1 cellular context compared by ENCODE assay signal in the genomic region with DNA sequence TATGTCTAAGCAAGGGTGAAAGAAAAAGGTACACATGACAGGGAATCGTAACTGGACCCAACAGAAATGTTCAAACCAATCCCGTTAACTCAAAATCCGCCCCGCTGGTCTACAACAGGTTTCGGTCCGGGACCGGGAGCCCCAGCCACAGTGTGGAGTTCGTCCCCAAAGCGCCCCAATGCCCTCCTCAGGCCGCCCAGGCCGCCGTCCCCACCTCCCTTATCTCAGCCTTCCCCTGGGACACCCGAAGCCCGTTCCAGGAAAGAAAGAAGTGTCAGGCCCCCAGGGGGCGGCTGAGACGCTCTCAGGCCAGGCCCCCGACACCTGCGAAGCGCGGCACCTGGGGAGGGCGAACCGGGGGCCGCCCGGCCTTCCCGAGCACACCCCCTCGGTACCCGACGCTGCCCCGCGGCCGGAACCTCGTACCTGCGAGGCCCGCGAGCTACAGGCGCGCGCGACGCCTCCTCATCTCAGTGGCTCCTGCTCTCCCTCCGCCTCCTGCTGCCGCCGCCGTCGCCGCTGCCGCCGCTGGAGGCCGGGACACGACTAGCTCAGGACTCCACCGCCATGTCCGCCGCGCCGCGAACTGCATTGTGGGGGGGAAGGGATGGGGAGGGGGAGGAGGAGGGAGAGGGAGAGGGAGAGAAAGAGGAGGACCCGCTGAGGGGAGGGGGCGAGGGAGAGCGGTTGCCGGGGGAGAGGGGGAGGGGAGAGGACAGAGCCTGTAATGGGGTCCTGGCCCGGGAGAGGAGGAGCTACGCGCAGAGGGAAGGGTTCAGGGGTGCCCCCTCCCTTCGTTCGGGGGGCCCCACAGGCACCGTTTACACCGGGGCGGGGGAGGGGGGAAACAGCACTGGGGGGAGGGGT.
TF ChIP-seq lines count a peak whose summit lies in the region.

A gene with protein sequence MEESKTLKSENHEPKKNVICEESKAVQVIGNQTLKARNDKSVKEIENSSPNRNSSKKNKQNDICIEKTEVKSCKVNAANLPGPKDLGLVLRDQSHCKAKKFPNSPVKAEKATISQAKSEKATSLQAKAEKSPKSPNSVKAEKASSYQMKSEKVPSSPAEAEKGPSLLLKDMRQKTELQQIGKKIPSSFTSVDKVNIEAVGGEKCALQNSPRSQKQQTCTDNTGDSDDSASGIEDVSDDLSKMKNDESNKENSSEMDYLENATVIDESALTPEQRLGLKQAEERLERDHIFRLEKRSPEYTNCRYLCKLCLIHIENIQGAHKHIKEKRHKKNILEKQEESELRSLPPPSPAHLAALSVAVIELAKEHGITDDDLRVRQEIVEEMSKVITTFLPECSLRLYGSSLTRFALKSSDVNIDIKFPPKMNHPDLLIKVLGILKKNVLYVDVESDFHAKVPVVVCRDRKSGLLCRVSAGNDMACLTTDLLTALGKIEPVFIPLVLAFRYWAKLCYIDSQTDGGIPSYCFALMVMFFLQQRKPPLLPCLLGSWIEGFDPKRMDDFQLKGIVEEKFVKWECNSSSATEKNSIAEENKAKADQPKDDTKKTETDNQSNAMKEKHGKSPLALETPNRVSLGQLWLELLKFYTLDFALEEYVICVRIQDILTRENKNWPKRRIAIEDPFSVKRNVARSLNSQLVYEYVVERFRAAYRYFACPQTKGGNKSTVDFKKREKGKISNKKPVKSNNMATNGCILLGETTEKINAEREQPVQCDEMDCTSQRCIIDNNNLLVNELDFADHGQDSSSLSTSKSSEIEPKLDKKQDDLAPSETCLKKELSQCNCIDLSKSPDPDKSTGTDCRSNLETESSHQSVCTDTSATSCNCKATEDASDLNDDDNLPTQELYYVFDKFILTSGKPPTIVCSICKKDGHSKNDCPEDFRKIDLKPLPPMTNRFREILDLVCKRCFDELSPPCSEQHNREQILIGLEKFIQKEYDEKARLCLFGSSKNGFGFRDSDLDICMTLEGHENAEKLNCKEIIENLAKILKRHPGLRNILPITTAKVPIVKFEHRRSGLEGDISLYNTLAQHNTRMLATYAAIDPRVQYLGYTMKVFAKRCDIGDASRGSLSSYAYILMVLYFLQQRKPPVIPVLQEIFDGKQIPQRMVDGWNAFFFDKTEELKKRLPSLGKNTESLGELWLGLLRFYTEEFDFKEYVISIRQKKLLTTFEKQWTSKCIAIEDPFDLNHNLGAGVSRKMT (N-terminal part only) (minus strand): TSS at position 588 of the 867 bp plus-strand sequence. CDS start 26,812 bp downstream, outside the sequence.

TF ChIP-seq in K562, 482 proteins besides CTCF, POLR2A, EP300 and RAD21 (continued from another document and continues in another):
- no peak for TF ChIP-seq HBP1 (CRISPR knock-in tag; IDR thresholded peaks at IDR 0.05)
- no peak for TF ChIP-seq NFE2 (IDR thresholded peaks at IDR 0.05; ENCODE audit: low read depth)
- TF ChIP-seq ZNF121 (CRISPR knock-in tag; conservative IDR thresholded peaks at IDR 0.05) = no peak
- TF ChIP-seq, protein P1, sequence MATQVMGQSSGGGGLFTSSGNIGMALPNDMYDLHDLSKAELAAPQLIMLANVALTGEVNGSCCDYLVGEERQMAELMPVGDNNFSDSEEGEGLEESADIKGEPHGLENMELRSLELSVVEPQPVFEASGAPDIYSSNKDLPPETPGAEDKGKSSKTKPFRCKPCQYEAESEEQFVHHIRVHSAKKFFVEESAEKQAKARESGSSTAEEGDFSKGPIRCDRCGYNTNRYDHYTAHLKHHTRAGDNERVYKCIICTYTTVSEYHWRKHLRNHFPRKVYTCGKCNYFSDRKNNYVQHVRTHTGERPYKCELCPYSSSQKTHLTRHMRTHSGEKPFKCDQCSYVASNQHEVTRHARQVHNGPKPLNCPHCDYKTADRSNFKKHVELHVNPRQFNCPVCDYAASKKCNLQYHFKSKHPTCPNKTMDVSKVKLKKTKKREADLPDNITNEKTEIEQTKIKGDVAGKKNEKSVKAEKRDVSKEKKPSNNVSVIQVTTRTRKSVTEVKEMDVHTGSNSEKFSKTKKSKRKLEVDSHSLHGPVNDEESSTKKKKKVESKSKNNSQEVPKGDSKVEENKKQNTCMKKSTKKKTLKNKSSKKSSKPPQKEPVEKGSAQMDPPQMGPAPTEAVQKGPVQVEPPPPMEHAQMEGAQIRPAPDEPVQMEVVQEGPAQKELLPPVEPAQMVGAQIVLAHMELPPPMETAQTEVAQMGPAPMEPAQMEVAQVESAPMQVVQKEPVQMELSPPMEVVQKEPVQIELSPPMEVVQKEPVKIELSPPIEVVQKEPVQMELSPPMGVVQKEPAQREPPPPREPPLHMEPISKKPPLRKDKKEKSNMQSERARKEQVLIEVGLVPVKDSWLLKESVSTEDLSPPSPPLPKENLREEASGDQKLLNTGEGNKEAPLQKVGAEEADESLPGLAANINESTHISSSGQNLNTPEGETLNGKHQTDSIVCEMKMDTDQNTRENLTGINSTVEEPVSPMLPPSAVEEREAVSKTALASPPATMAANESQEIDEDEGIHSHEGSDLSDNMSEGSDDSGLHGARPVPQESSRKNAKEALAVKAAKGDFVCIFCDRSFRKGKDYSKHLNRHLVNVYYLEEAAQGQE (CRISPR knock-in tag; IDR thresholded peaks at IDR 0.05; ENCODE audit: low read depth) = peak; percentile 70; the same call in 1 of the 2 replicates
- TF ChIP-seq, protein P2, sequence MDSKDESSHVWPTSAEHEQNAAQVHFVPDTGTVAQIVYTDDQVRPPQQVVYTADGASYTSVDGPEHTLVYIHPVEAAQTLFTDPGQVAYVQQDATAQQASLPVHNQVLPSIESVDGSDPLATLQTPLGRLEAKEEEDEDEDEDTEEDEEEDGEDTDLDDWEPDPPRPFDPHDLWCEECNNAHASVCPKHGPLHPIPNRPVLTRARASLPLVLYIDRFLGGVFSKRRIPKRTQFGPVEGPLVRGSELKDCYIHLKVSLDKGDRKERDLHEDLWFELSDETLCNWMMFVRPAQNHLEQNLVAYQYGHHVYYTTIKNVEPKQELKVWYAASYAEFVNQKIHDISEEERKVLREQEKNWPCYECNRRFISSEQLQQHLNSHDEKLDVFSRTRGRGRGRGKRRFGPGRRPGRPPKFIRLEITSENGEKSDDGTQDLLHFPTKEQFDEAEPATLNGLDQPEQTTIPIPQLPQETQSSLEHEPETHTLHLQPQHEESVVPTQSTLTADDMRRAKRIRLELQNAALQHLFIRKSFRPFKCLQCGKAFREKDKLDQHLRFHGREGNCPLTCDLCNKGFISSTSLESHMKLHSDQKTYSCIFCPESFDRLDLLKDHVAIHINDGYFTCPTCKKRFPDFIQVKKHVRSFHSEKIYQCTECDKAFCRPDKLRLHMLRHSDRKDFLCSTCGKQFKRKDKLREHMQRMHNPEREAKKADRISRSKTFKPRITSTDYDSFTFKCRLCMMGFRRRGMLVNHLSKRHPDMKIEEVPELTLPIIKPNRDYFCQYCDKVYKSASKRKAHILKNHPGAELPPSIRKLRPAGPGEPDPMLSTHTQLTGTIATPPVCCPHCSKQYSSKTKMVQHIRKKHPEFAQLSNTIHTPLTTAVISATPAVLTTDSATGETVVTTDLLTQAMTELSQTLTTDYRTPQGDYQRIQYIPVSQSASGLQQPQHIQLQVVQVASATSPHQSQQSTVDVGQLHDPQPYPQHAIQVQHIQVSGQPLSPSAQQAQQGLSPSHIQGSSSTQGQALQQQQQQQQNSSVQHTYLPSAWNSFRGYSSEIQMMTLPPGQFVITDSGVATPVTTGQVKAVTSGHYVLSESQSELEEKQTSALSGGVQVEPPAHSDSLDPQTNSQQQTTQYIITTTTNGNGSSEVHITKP (IDR thresholded peaks at IDR 0.05; ENCODE audit: partially characterized antibody) = peak; percentile 60
- no peak for TF ChIP-seq PML (IDR thresholded peaks at IDR 0.05; ENCODE audit: low read length)
- no peak for TF ChIP-seq HDGF (IDR thresholded peaks at IDR 0.05)
- TF ChIP-seq LCOR (CRISPR knock-in tag; IDR thresholded peaks at IDR 0.05) = no peak
- TF ChIP-seq ZNF280B (CRISPR knock-in tag; IDR thresholded peaks at IDR 0.05) = no peak
- TF ChIP-seq ZC3H8 (IDR thresholded peaks at IDR 0.05) = no peak
- peak; percentile 94 for TF ChIP-seq RBBP5 (IDR thresholded peaks at IDR 0.05; ENCODE audit: borderline replicate concordance, insufficient read depth, low read length, poor library complexity, severe bottlenecking)
- TF ChIP-seq CEBPB (tag; IDR thresholded peaks at IDR 0.05) = no peak
- TF ChIP-seq RBM39 (optimal IDR thresholded peaks at IDR 0.05; ENCODE audit: low read depth, low read length) = no peak
- no peak for TF ChIP-seq ZNF561 (CRISPR knock-in tag; conservative IDR thresholded peaks at IDR 0.05)
- TF ChIP-seq BRCA1 (IDR thresholded peaks at IDR 0.05) = no peak
- TF ChIP-seq BRCA1 (CRISPR knock-in tag; IDR thresholded peaks at IDR 0.05) = no peak
- TF ChIP-seq ATF1 (CRISPR knock-in tag; IDR thresholded peaks at IDR 0.05) = no peak
- TF ChIP-seq ATF1 (tag; IDR thresholded peaks at IDR 0.05) = peak; percentile 58
- no peak for TF ChIP-seq DIDO1 (tag; IDR thresholded peaks at IDR 0.05; ENCODE audit: low read depth)
- peak; percentile 100 for TF ChIP-seq PCBP1 (IDR thresholded peaks at IDR 0.05; ENCODE audit: low read depth, low read length, poor library complexity, severe bottlenecking)
- TF ChIP-seq, protein P3, sequence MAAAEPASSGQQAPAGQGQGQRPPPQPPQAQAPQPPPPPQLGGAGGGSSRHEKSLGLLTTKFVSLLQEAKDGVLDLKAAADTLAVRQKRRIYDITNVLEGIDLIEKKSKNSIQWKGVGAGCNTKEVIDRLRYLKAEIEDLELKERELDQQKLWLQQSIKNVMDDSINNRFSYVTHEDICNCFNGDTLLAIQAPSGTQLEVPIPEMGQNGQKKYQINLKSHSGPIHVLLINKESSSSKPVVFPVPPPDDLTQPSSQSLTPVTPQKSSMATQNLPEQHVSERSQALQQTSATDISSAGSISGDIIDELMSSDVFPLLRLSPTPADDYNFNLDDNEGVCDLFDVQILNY (CRISPR knock-in tag; IDR thresholded peaks at IDR 0.05) = no peak; the same call in 1 of the 2 replicates
- TF ChIP-seq ZNF134 (CRISPR knock-in tag; conservative IDR thresholded peaks at IDR 0.05) = no peak
- no peak for TF ChIP-seq MYNN (IDR thresholded peaks at IDR 0.05)
- TF ChIP-seq MYNN (CRISPR knock-in tag; IDR thresholded peaks at IDR 0.05) = no peak
- TF ChIP-seq POLR2H (tag; IDR thresholded peaks at IDR 0.05; ENCODE audit: low read depth) = peak; percentile 24
- TF ChIP-seq NCOA4 (IDR thresholded peaks at IDR 0.05; ENCODE audit: partially characterized antibody) = no peak
- TF ChIP-seq KLF1 (tag; IDR thresholded peaks at IDR 0.05) = peak; percentile 73
- TF ChIP-seq, protein P4, sequence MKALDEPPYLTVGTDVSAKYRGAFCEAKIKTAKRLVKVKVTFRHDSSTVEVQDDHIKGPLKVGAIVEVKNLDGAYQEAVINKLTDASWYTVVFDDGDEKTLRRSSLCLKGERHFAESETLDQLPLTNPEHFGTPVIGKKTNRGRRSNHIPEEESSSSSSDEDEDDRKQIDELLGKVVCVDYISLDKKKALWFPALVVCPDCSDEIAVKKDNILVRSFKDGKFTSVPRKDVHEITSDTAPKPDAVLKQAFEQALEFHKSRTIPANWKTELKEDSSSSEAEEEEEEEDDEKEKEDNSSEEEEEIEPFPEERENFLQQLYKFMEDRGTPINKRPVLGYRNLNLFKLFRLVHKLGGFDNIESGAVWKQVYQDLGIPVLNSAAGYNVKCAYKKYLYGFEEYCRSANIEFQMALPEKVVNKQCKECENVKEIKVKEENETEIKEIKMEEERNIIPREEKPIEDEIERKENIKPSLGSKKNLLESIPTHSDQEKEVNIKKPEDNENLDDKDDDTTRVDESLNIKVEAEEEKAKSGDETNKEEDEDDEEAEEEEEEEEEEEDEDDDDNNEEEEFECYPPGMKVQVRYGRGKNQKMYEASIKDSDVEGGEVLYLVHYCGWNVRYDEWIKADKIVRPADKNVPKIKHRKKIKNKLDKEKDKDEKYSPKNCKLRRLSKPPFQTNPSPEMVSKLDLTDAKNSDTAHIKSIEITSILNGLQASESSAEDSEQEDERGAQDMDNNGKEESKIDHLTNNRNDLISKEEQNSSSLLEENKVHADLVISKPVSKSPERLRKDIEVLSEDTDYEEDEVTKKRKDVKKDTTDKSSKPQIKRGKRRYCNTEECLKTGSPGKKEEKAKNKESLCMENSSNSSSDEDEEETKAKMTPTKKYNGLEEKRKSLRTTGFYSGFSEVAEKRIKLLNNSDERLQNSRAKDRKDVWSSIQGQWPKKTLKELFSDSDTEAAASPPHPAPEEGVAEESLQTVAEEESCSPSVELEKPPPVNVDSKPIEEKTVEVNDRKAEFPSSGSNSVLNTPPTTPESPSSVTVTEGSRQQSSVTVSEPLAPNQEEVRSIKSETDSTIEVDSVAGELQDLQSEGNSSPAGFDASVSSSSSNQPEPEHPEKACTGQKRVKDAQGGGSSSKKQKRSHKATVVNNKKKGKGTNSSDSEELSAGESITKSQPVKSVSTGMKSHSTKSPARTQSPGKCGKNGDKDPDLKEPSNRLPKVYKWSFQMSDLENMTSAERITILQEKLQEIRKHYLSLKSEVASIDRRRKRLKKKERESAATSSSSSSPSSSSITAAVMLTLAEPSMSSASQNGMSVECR (CRISPR knock-in tag; IDR thresholded peaks at IDR 0.05) = peak; percentile 87; the same call in 1 of the 2 replicates
- no peak for TF ChIP-seq ARHGAP35 (IDR thresholded peaks at IDR 0.05; ENCODE audit: partially characterized antibody)
- TF ChIP-seq, protein P5, sequence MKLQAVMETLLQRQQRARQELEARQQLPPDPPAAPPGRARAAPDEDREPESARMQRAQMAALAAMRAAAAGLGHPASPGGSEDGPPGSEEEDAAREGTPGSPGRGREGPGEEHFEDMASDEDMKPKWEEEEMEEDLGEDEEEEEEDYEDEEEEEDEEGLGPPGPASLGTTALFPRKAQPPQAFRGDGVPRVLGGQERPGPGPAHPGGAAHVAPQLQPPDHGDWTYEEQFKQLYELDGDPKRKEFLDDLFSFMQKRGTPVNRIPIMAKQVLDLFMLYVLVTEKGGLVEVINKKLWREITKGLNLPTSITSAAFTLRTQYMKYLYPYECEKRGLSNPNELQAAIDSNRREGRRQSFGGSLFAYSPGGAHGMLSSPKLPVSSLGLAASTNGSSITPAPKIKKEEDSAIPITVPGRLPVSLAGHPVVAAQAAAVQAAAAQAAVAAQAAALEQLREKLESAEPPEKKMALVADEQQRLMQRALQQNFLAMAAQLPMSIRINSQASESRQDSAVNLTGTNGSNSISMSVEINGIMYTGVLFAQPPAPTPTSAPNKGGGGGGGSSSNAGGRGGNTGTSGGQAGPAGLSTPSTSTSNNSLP (IDR thresholded peaks at IDR 0.05; ENCODE audit: borderline replicate concordance, low read depth, low read length) = no peak
- TF ChIP-seq KAT8 (IDR thresholded peaks at IDR 0.05; ENCODE audit: low read depth) = no peak
- no peak for TF ChIP-seq PTRF (tag; IDR thresholded peaks at IDR 0.05)
